ENCODE assay signal across 27 cellular contexts in the genomic region with DNA sequence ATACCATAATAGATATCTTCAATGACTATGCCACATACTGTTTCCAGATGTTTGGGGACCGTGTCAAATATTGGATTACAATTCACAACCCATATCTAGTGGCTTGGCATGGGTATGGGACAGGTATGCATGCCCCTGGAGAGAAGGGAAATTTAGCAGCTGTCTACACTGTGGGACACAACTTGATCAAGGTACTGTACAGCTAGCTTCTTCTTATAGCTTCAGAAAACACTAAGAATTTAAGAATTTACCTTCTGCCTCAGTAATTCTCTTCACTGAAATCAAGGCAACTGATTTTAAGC. TPM values are rescaled to one million over a fixed set of nuclear protein-coding genes. Genes with fewer than 3 reads are reported as not detected.
A peak's percentile ranks its signal among the peaks of the same experiment; 100 is the strongest.
DNase-seq lines count a peak whose midpoint lies in the region; ATAC-seq and TF ChIP-seq lines count a peak whose summit lies in the region.
"Had no signal": no experiment of that assay in that cellular context is flagged by ENCODE, and none has a peak within 500 bp of the region (broad histone marks: within the 10 kb centered on the region; RNA-seq: fewer than 3 reads in every experiment).

No MANE protein-coding gene starts in this region.

- H3K27me3 Mint-ChIP-seq in Caco-2 (ENCODE audit: insufficient read depth, unreplicated experiment): no peaks in the 10 kb centered on the region

- H2AFZ ChIP-seq in smooth muscle cell (ENCODE audit: low read depth): no peak overlapping the region

- H3K27ac ChIP-seq in left lung: no peak overlapping the region
- H3K27ac ChIP-seq in smooth muscle cell (ENCODE audit: low read depth): no peak overlapping the region
- H3K27ac ChIP-seq: SJCRH30 had no signal

- in situ Hi-C loops in KBM-7 (cut with MboI; ENCODE audit: low pct_unique_long_range_greater_than_20kb, low sequenced_read_pairs): no loop called here

- no peak overlapping the region for H3K4me2 ChIP-seq in smooth muscle cell

- H3K4me1 ChIP-seq in Caco-2 (peaks cover 2% of the 10 kb centered on the region; the same call in 1 of the 2 replicates), endocrine pancreas (ENCODE audit: control insufficient read depth, insufficient read depth, low read length) (no peaks in the 10 kb centered on the region), left lung (no peaks in the 10 kb centered on the region), smooth muscle cell (ENCODE audit: low read depth) (no peaks in the 10 kb centered on the region)

- no peak for DNase-seq in Caco-2
- DNase-seq in left lung: no peak
- DNase-seq in smooth muscle cell (lab: John Stamatoyannopoulos, UW; ENCODE audit: unreplicated experiment): no peak
- no peak for DNase-seq in RPMI8226
- no peak for DNase-seq in kidney glomerular epithelial cell (lab: John Stamatoyannopoulos, UW)
- DNase-seq in KBM-7: no peak
- no peak for DNase-seq in foreskin fibroblast
- DNase-seq: ACHN; DMS153; DND-41; H7; Kasumi-1; MV-4-11; NCI-H1105; NCI-H1436 treated with DMSO at 0.1 percent for 48 hours; NCI-H187 treated with DMSO at 0.1 percent for 48 hours; NCI-H446; NCI-H524 treated with DMSO at 0.1 percent for 48 hours; NCI-H774; NK-92 treated with Interleukin-12 subunit alpha and Interleukin-12 subunit beta, amount 100 ng/mL, for 24 hours; PC-3 had no signal

- intact Hi-C loops in Caco-2 (cut with micrococcal nuclease; ENCODE audit: unreplicated experiment) (loop anchor here (2.0 to 5.0 kb wide), 2 partner anchors 21 to 40 kb away; a partner anchor contains a TSS), left lung (cut with DNase I) (no loop called here)

- peaks cover 7% of the 10 kb centered on the region for H3K4me1 Mint-ChIP-seq in Caco-2 (ENCODE audit: low read depth, unreplicated experiment)

- H4K20me1 ChIP-seq in smooth muscle cell (ENCODE audit: low read depth): no peaks in the 10 kb centered on the region

- no TSS peak for BruUV-seq in Caco-2 (replicated peaks; lab: Mats Ljungman, UMichigan)

- CTCF ChIA-PET in Caco-2 (lab: Charles Lee): no interaction called here

- peaks cover 6% of the 10 kb centered on the region for H3K36me3 Mint-ChIP-seq in Caco-2 (ENCODE audit: insufficient read depth, unreplicated experiment)

- no peak for TF ChIP-seq CTCF in Caco-2 (IDR thresholded peaks at IDR 0.05; ENCODE audit: insufficient read depth in 1 of 2, low read depth in 1 of 2, low read length in 1 of 2, severe bottlenecking in 1 of 2, unreplicated experiment in 1 of 2)
- no peak for TF ChIP-seq CTCF in left lung (IDR thresholded peaks at IDR 0.05)
- TF ChIP-seq CTCF in smooth muscle cell (IDR thresholded peaks at IDR 0.05; ENCODE audit: borderline replicate concordance, insufficient read depth, poor library complexity, severe bottlenecking): no peak
- TF ChIP-seq CTCF in foreskin fibroblast (IDR thresholded peaks at IDR 0.05; ENCODE audit: low read depth, low read length): no peak

- peak overlapping the region; percentile 83 for H3K4me3 Mint-ChIP-seq in Caco-2 (ENCODE audit: unreplicated experiment)

- no peak overlapping the region for H3K27ac Mint-ChIP-seq in Caco-2 (ENCODE audit: unreplicated experiment)

- WGBS in smooth muscle cell (ENCODE audit: low lambda C conversion rate): 76% methylated on average over 1 of the region's 1 CpG

- H3K36me3 ChIP-seq in Caco-2 (ENCODE audit: control insufficient read depth, insufficient read depth, low read length): no peaks in the 10 kb centered on the region
- no peaks in the 10 kb centered on the region for H3K36me3 ChIP-seq in endocrine pancreas (ENCODE audit: control insufficient read depth, insufficient read depth, low read length)
- no peaks in the 10 kb centered on the region for H3K36me3 ChIP-seq in left lung
- H3K36me3 ChIP-seq in smooth muscle cell (ENCODE audit: low read depth): no peaks in the 10 kb centered on the region
- H3K36me3 ChIP-seq: SJCRH30 had no signal

- peak; percentile 23 for ATAC-seq in left lung
- ATAC-seq: PC-3, Right ventricle myocardium inferior, SK-N-SH treated with all-trans-retinoic acid at 6 μM for 48 hours had no signal

- H3K4me3 ChIP-seq in Caco-2 (ENCODE audit: low read depth, low read length) (peak overlapping the region; percentile 32), endocrine pancreas (ENCODE audit: control insufficient read depth, insufficient read depth, low read length) (peak overlapping the region; percentile 89), left lung (no peak overlapping the region), smooth muscle cell (peak overlapping the region; percentile 17), foreskin fibroblast (ENCODE audit: low read depth in 1 of 2, low read length in 2 of 2) (no peak overlapping the region)
- H3K4me3 ChIP-seq: SJCRH30 had no signal

- H3K9me3 Mint-ChIP-seq in Caco-2 (ENCODE audit: unreplicated experiment): no peaks in the 10 kb centered on the region

- H3K9me3 ChIP-seq in Caco-2: no peaks in the 10 kb centered on the region
- H3K9me3 ChIP-seq in endocrine pancreas (ENCODE audit: control insufficient read depth, low read length): no peaks in the 10 kb centered on the region
- no peaks in the 10 kb centered on the region for H3K9me3 ChIP-seq in left lung
- H3K9me3 ChIP-seq in smooth muscle cell (replicated peaks; ENCODE audit: low read depth): no peaks in the 10 kb centered on the region
- H3K9me3 ChIP-seq: SJCRH30 had no signal

- POLR2A ChIA-PET in Caco-2 (lab: Charles Lee): no interaction called here

- H3K27me3 ChIP-seq in Caco-2 (replicated peaks; ENCODE audit: control insufficient read depth, insufficient read depth, low read length): no peaks in the 10 kb centered on the region
- H3K27me3 ChIP-seq in endocrine pancreas (ENCODE audit: control insufficient read depth, insufficient read depth, low read length): no peaks in the 10 kb centered on the region
- H3K27me3 ChIP-seq in left lung: no peaks in the 10 kb centered on the region
- peaks cover 7% of the 10 kb centered on the region for H3K27me3 ChIP-seq in smooth muscle cell (ENCODE audit: low read depth)
- H3K27me3 ChIP-seq: SJCRH30 had no signal

- H3K79me2 ChIP-seq in smooth muscle cell (ENCODE audit: low read depth): no peaks in the 10 kb centered on the region

- no peaks in the 10 kb centered on the region for H3F3A ChIP-seq in smooth muscle cell (ENCODE audit: low read depth)

- H3K9ac ChIP-seq in endocrine pancreas (ENCODE audit: control insufficient read depth, insufficient read depth, low read length) (no peak overlapping the region), smooth muscle cell (ENCODE audit: low read depth) (no peak overlapping the region)

RNA-seq across cellular contexts. Expression of a gene that starts 0.8 kb away (rescaled TPM):
- total RNA-seq in Caco-2 (2022): 2.2 TPM in 2 replicates
- total RNA-seq in left lung: 1 to 10 TPM in 1 of 2 donors, under 1 TPM in 1; 0.34 to 2.2 TPM
- 0.04 TPM in 2 replicates for total RNA-seq in smooth muscle cell
- polyA plus RNA-seq in smooth muscle cell: 0.06 TPM in 1 of 2 replicates, not detected in the other
- total RNA-seq: H7, M059J, PC-3 had no signal
- polyA plus RNA-seq: BJ had no signal

RNA-seq across cellular contexts. Expression of a gene that starts 41.4 kb away (rescaled TPM):
- total RNA-seq in Caco-2 (2022): 58.8 and 63.4 TPM in 2 replicates
- total RNA-seq in left lung: 10 to 100 TPM; 40.8 to 50.4 TPM
- 48.0 and 54.7 TPM in 2 replicates for total RNA-seq in smooth muscle cell
- 25.3 and 36.3 TPM in 2 replicates for polyA plus RNA-seq in smooth muscle cell

RNA-seq across cellular contexts. Expression of a gene that starts 51.2 kb away (rescaled TPM):
- total RNA-seq in Caco-2 (2022): 976 and 978 TPM in 2 replicates
- 1,000 to 10,000 TPM in 1 of 2 donors, 100 to 1,000 TPM in 1; 974 to 1,439 TPM for total RNA-seq in left lung
- 3,229 and 3,249 TPM in 2 replicates for total RNA-seq in smooth muscle cell
- polyA plus RNA-seq in smooth muscle cell: 506 and 531 TPM in 2 replicates

RNA-seq across cellular contexts. Expression of a gene that starts 51.3 kb away (rescaled TPM):
- total RNA-seq in Caco-2 (2022) (19.5 and 21.1 TPM in 2 replicates), left lung (10 to 100 TPM in 1 of 2 donors, 1 to 10 TPM in 1; 9.6 to 11.0 TPM), smooth muscle cell (10.5 and 10.6 TPM in 2 replicates)
- polyA plus RNA-seq in smooth muscle cell: 6.6 and 10.7 TPM in 2 replicates

Comparison
In these comparisons a context has a peak if more than half of its experiments do, and no peak if none do; other contexts are left out.
1. H3K4me3 ChIP-seq: peak in Caco-2 (single experiment), endocrine pancreas (single experiment) and smooth muscle cell (single experiment); none in left lung (0 of 2) and foreskin fibroblast (0 of 2).